ENCODE assay signal across 8 cellular contexts in genomic region chr4:102825261-102826071, GRCh38. TPM values are rescaled to one million over a fixed set of nuclear protein-coding genes. Genes with fewer than 3 reads are reported as not detected.
DNase-seq lines count a peak whose midpoint lies in the region; ATAC-seq and TF ChIP-seq lines count a peak whose summit lies in the region.

No MANE protein-coding gene starts in this region.

- no peak for TF ChIP-seq CTCF in AG09319 (IDR thresholded peaks at IDR 0.05; ENCODE audit: low read depth, low read length)
- TF ChIP-seq CTCF in GM06990 (IDR thresholded peaks at IDR 0.05; ENCODE audit: insufficient read depth, low read length, poor library complexity, severe bottlenecking) = no peak
- TF ChIP-seq CTCF in parathyroid adenoma (IDR thresholded peaks at IDR 0.05) = no peak

- H3K4me2 ChIP-seq in parathyroid adenoma (ENCODE audit: low read length) = peak overlapping the region; percentile 96

- no peaks in the 10 kb centered on the region for H3K9me3 ChIP-seq in parathyroid adenoma (ENCODE audit: control insufficient read depth, low read length)

- H3K9ac ChIP-seq in parathyroid adenoma = no peak overlapping the region

- H3K36me3 ChIP-seq in GM06990 (ENCODE audit: control insufficient read depth, insufficient read depth, low read length) (peaks cover 2% of the 10 kb centered on the region; the same call in 1 of the 2 replicates), parathyroid adenoma (ENCODE audit: control insufficient read depth, insufficient read depth, low read length) (no peaks in the 10 kb centered on the region)

- no peaks in the 10 kb centered on the region for H3K9me3 Mint-ChIP-seq in activated T-cell treated with anti-CD3 and anti-CD28 coated beads, Interleukin-2, amount 50 U/mL, for 72 hours

- peaks cover 26% of the 10 kb centered on the region for H3K79me2 ChIP-seq in parathyroid adenoma

- no peak overlapping the region for H3K27ac Mint-ChIP-seq in activated T-cell treated with anti-CD3 and anti-CD28 coated beads, Interleukin-2, amount 50 U/mL, for 72 hours

- no peaks in the 10 kb centered on the region for H3K27me3 Mint-ChIP-seq in activated T-cell treated with anti-CD3 and anti-CD28 coated beads, Interleukin-2, amount 50 U/mL, for 72 hours (ENCODE audit: low read depth)

- H3K4me3 ChIP-seq in GM06990 (replicated peaks; ENCODE audit: low read depth, low read length) (peak overlapping the region; percentile 94), parathyroid adenoma (ENCODE audit: low read depth, low read length) (peak overlapping the region; percentile 95)

- peak overlapping the region; percentile 100 for H3K27ac ChIP-seq in parathyroid adenoma

- H3K4me3 Mint-ChIP-seq in activated T-cell treated with anti-CD3 and anti-CD28 coated beads, Interleukin-2, amount 50 U/mL, for 72 hours = no peak overlapping the region

- no peaks in the 10 kb centered on the region for H3K27me3 ChIP-seq in GM06990 (replicated peaks; ENCODE audit: control insufficient read depth, insufficient read depth, low read length)
- H3K27me3 ChIP-seq in parathyroid adenoma (ENCODE audit: control insufficient read depth, insufficient read depth, low read length) = no peaks in the 10 kb centered on the region

- H3K4me1 ChIP-seq in parathyroid adenoma = peaks cover 4% of the 10 kb centered on the region

- H3K36me3 Mint-ChIP-seq in activated T-cell treated with anti-CD3 and anti-CD28 coated beads, Interleukin-2, amount 50 U/mL, for 72 hours (ENCODE audit: insufficient read depth in 2 of 2) = peaks cover 5 to 26% of the 10 kb centered on the region in 2 donors

- no peak for ATAC-seq in activated T-cell treated with anti-CD3 and anti-CD28 coated beads, Interleukin-2, amount 50 U/mL, for 72 hours (replicated peaks in 1 of 2)

- peaks cover 44% of the 10 kb centered on the region for H3K4me1 Mint-ChIP-seq in activated T-cell treated with anti-CD3 and anti-CD28 coated beads, Interleukin-2, amount 50 U/mL, for 72 hours (ENCODE audit: low read depth)

- H2AFZ ChIP-seq in parathyroid adenoma = no peak overlapping the region

- DNase-seq in AG09319 (ENCODE audit: extremely low read depth, low read depth) = peak; percentile 35
- DNase-seq in GM06990 (ENCODE audit: extremely low read depth, insufficient read length) = peak; percentile 16
- peak; percentile 47 for DNase-seq in NCI-H526 treated with DMSO at 0.1 percent for 48 hours (lab: John Stamatoyannopoulos, UW)
- DNase-seq in activated T-cell treated with anti-CD3 and anti-CD28 coated beads, Interleukin-2, amount 50 U/mL, for 72 hours = peak; percentile 53 to 55
- peak; percentile 74 for DNase-seq in foreskin melanocyte
- DNase-seq in activated CD4-positive, CD25-positive, alpha-beta regulatory T cell treated with anti-CD3 and anti-CD28 coated beads, Interleukin-2, amount 50 U/mL, for 72 hours = no peak
- DNase-seq in cerebellar nuclear complex (lab: John Stamatoyannopoulos, UW) = no peak

RNA-seq across cellular contexts. Expression of gene UBE2D3, which starts 1.9 kb away (rescaled TPM):
- total RNA-seq in activated T-cell treated with anti-CD3 and anti-CD28 coated beads, Interleukin-2, amount 50 U/mL, for 72 hours = 100 to 1,000 TPM; 460 to 481 TPM

RNA-seq across cellular contexts. Expression of gene CISD2, which starts 43.3 kb away (rescaled TPM):
- 10 to 100 TPM; 36.3 to 38.4 TPM for total RNA-seq in activated T-cell treated with anti-CD3 and anti-CD28 coated beads, Interleukin-2, amount 50 U/mL, for 72 hours

Comparison
In these comparisons a context has a peak if more than half of its experiments do, and no peak if none do; other contexts are left out.
1. DNase-seq: peak in AG09319 (single experiment), GM06990 (single experiment), NCI-H526 treated with DMSO at 0.1 percent for 48 hours (single experiment), activated T-cell treated with anti-CD3 and anti-CD28 coated beads, Interleukin-2, amount 50 U/mL, for 72 hours (2 of 2) and foreskin melanocyte (single experiment); none in activated CD4-positive, CD25-positive, alpha-beta regulatory T cell treated with anti-CD3 and anti-CD28 coated beads, Interleukin-2, amount 50 U/mL, for 72 hours (single experiment) and cerebellar nuclear complex (0 of 2).